In the genomic region with DNA sequence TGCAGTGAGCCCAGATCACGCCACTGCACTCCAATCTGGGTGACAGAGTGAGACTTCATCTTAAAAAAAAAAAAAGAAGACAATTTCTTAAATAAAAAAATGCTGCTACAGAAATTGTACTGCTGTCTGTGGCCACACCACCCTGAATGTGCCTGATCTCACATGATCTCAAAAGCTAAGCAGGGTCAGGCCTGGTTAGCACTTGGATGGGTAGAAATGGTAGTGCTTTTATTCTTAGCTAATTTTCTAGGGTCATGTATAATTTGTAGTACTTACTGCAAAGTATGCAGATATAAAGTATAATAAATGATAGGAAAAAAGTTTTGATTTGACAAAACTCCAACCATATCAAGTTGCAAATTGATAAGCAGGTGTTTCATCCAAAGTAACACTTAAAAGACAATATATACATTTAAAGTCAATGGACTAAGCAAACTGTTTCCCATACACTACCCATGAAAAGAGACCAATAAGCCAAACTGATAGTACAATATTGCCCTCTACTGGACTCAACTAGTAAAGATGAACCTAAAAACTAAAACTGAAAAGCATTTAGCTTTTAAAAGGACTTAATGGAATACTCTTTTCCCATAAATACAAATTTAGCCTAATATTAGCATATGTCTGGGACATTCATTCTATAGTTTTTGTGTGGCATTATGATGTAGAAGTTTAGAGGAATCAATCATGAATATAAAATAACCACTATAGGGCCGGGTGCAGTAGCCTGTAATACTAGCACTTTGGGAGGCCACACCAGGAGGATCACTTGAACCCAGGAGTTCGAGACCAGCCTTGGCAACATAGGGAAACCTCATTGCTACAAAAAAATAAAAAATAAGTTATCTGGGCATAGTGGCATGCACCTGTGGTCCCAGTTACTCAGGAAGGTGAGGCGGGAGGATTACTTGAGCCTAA, we compare ENCODE assay signal across 8 cellular contexts. TPM values are rescaled to one million over a fixed set of nuclear protein-coding genes. Genes with fewer than 3 reads are reported as not detected.
DNase-seq lines count a peak whose midpoint lies in the region; ATAC-seq and TF ChIP-seq lines count a peak whose summit lies in the region.

No MANE protein-coding gene starts in this region.

- DNase-seq in NCI-H446 treated with DMSO at 0.1 percent for 48 hours (lab: John Stamatoyannopoulos, UW): peak; percentile 37
- DNase-seq in astrocyte of the hippocampus (ENCODE audit: low read depth, low spot score): peak; percentile 60
- no peak for DNase-seq in left colon
- DNase-seq in upper lobe of right lung: no peak
- no peak for DNase-seq in effector CD8-positive, alpha-beta T cell (lab: John Stamatoyannopoulos, UW)

- intact Hi-C loops in left colon (cut with DNase I, micrococcal nuclease) (loop anchor here in 1 of 2 donors (2.0 to 10.0 kb wide), 2 partner anchors 204 to 292 kb away; no protein-coding TSS in a partner anchor), upper lobe of right lung (cut with DNase I) (loop anchor here (10.0 kb wide), 1 partner anchor 284 kb away; no protein-coding TSS in a partner anchor)

- peak overlapping the region; percentile 59 for H3K4me2 ChIP-seq in DOHH2 (ENCODE audit: low read length)

- TF ChIP-seq CTCF in DOHH2 (IDR thresholded peaks at IDR 0.05; ENCODE audit: low read depth, low read length, poor library complexity, severe bottlenecking) (peak; percentile 71), upper lobe of right lung (IDR thresholded peaks at IDR 0.05) (peak; percentile 79)

- peaks cover 63% of the 10 kb centered on the region for H3K4me1 ChIP-seq in DOHH2 (ENCODE audit: control insufficient read depth, low read length)
- no peaks in the 10 kb centered on the region for H3K4me1 ChIP-seq in upper lobe of right lung

- no peaks in the 10 kb centered on the region for H4K20me1 ChIP-seq in DOHH2 (ENCODE audit: control insufficient read depth, insufficient read depth, low read depth, low read length)

- peak overlapping the region; percentile 64 for H3K4me3 ChIP-seq in DOHH2 (ENCODE audit: low read length)
- H3K4me3 ChIP-seq in upper lobe of right lung: no peak overlapping the region

- peak overlapping the region; percentile 98 for H3K27ac ChIP-seq in DOHH2 (ENCODE audit: low read depth, low read length)
- no peak overlapping the region for H3K27ac ChIP-seq in upper lobe of right lung

- ATAC-seq in HG03064 (IDR thresholded peaks at IDR 0.05; ENCODE audit: low read depth, unreplicated experiment): peak; percentile 68
- ATAC-seq in left colon: peak; percentile 69
- peak; percentile 78 for ATAC-seq in upper lobe of right lung
- no peak for ATAC-seq in GM18519 (IDR thresholded peaks at IDR 0.05; ENCODE audit: low FRiP score, unreplicated experiment)

- 0 out of 2 replicates have a peak, but pooled peaks cover 4% of the 10 kb centered on the region for H3K79me2 ChIP-seq in DOHH2 (ENCODE audit: control insufficient read depth, low read length)

- H3K27me3 ChIP-seq in DOHH2 (ENCODE audit: control insufficient read depth, low read length) (no peaks in the 10 kb centered on the region), upper lobe of right lung (no peaks in the 10 kb centered on the region)

- H3K9me2 ChIP-seq in DOHH2 (replicated peaks; ENCODE audit: control insufficient read depth, low read length): no peaks in the 10 kb centered on the region

- H3K9me3 ChIP-seq in DOHH2 (ENCODE audit: control insufficient read depth, insufficient read depth, low read length) (no peaks in the 10 kb centered on the region), upper lobe of right lung (no peaks in the 10 kb centered on the region)

- H3K36me3 ChIP-seq in DOHH2 (ENCODE audit: control insufficient read depth, low read length): peaks cover 8% of the 10 kb centered on the region; the same call in 1 of the 2 replicates
- H3K36me3 ChIP-seq in upper lobe of right lung: no peaks in the 10 kb centered on the region

- peaks cover 34% of the 10 kb centered on the region for H3F3A ChIP-seq in DOHH2 (ENCODE audit: control insufficient read depth, insufficient read depth)

RNA-seq across cellular contexts. Expression of a gene that starts 18.6 kb away (rescaled TPM):
- total RNA-seq in left colon (10 to 100 TPM; 30.1 to 33.3 TPM), upper lobe of right lung (26.9 TPM)

RNA-seq across cellular contexts. Expression of a gene that starts 19.2 kb away (rescaled TPM):
- total RNA-seq in left colon: 10 to 100 TPM in 1 of 2 donors, 1 to 10 TPM in 1; 9.1 to 11.2 TPM
- 8.9 TPM for total RNA-seq in upper lobe of right lung

Comparison
In these comparisons a context has a peak if more than half of its experiments do, and no peak if none do; other contexts are left out.
1. DNase-seq: peak in NCI-H446 treated with DMSO at 0.1 percent for 48 hours (single experiment) and astrocyte of the hippocampus (single experiment); none in left colon (0 of 2), upper lobe of right lung (single experiment) and effector CD8-positive, alpha-beta T cell (single experiment).